In the genomic region with DNA sequence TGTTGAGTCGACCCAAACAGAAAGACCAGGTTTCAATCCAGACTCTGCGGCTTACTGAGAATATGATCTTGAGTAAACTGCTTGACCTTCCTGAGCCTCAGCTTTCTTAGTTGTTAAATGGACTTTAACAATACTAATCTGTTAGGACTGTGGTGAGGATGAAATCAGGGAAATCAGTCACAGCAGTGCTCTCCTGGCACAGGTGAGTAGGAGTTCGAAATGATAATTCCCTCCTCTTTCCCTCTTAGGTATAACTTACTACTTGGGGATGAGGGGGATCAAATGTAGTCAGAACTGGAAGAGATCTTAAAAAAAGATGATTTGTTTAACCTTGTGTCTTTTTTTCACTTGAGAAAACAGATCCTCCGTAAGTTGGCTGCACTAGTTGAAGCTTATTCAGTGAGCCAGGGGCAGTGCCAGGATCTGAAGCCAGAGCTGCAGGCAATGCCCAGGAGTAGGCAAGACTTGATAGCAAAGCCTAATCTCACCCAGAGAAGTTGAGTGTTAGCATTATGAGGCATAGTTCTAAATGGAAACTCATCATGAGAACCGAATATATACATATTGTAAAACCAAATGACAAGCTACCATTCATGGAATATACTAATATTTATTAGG, we compare ENCODE assay signal across 13 cellular contexts. TPM values are rescaled to one million over a fixed set of nuclear protein-coding genes. Genes with fewer than 3 reads are reported as not detected.
DNase-seq lines count a peak whose midpoint lies in the region; ATAC-seq and TF ChIP-seq lines count a peak whose summit lies in the region.
"Had no signal": no experiment of that assay in that cellular context is flagged by ENCODE, and none has a peak within 500 bp of the region (broad histone marks: within the 10 kb centered on the region; RNA-seq: fewer than 3 reads in every experiment).

No MANE protein-coding gene starts in this region.

- H3K4me2 ChIP-seq in parathyroid adenoma (ENCODE audit: low read length) = peak overlapping the region; percentile 87

- TF ChIP-seq CTCF in cardiac muscle cell (IDR thresholded peaks at IDR 0.05; ENCODE audit: low read depth, low read length) (no peak), heart right ventricle (IDR thresholded peaks at IDR 0.05) (no peak), parathyroid adenoma (IDR thresholded peaks at IDR 0.05) (no peak)

- H3K36me3 ChIP-seq in cardiac muscle cell = peaks cover 1% of the 10 kb centered on the region
- peaks cover 0 to 28% (median 0%) of the 10 kb centered on the region in 9 donors for H3K36me3 ChIP-seq in heart right ventricle
- no peaks in the 10 kb centered on the region for H3K36me3 ChIP-seq in parathyroid adenoma (ENCODE audit: control insufficient read depth, insufficient read depth, low read length)
- H3K36me3 ChIP-seq: adrenal gland had no signal

- no peaks in the 10 kb centered on the region for H3K79me2 ChIP-seq in parathyroid adenoma

- H3K9me3 ChIP-seq in cardiac muscle cell (ENCODE audit: low read depth) (no peaks in the 10 kb centered on the region), heart right ventricle (no peaks in the 10 kb centered on the region), parathyroid adenoma (ENCODE audit: control insufficient read depth, low read length) (no peaks in the 10 kb centered on the region)
- H3K9me3 ChIP-seq: adrenal gland had no signal

- DNase-seq in cardiac muscle cell (ENCODE audit: low read depth in 1 of 2, low spot score in 1 of 2) = no peak
- no peak for DNase-seq in cardiac septum (ENCODE audit: low spot score)
- DNase-seq in heart right ventricle = peak in 1 of 2 donors; percentile 15
- DNase-seq in NCI-H2107 treated with DMSO at 0.1 percent for 48 hours (lab: John Stamatoyannopoulos, UW; ENCODE audit: unreplicated experiment) = no peak
- no peak for DNase-seq in NCI-H526 (lab: John Stamatoyannopoulos, UW)
- DNase-seq: islet precursor cell, NCI-H187, retina, T-helper 2 cell had no signal

- H2AFZ ChIP-seq in parathyroid adenoma = no peak overlapping the region

- ATAC-seq in heart right ventricle (no peak), GM19035 (IDR thresholded peaks at IDR 0.05; ENCODE audit: unreplicated experiment) (no peak), GM21786 (IDR thresholded peaks at IDR 0.05; ENCODE audit: unreplicated experiment) (no peak)

- H3K4me1 ChIP-seq in cardiac muscle cell (ENCODE audit: low read depth) = no peaks in the 10 kb centered on the region
- H3K4me1 ChIP-seq in heart right ventricle = peaks cover 4 to 39% (median 18%) of the 10 kb centered on the region in 9 donors
- H3K4me1 ChIP-seq in parathyroid adenoma = peaks cover 3% of the 10 kb centered on the region

- intact Hi-C loops in cardiac septum (cut with DNase I) = no loop called here
- intact Hi-C loops in heart right ventricle (cut with DNase I) = loop anchor here in 3 of 10 donors (10.0 kb wide), 3 partner anchors 50 to 150 kb away; no protein-coding TSS in a partner anchor

- 69 to 73% methylated on average over 5 of the region's 5 CpGs for WGBS in heart right ventricle, 2 donors

- H3K27ac ChIP-seq in cardiac muscle cell (no peak overlapping the region), heart right ventricle (peak overlapping the region in 4 of 10 donors; percentile 87 to 98 (median 97)), parathyroid adenoma (no peak overlapping the region)

- peak overlapping the region; percentile 63 for H3K4me3 ChIP-seq in cardiac muscle cell
- peak overlapping the region in 9 of 10 donors; percentile 71 to 95 (median 83) for H3K4me3 ChIP-seq in heart right ventricle
- no peak overlapping the region for H3K4me3 ChIP-seq in parathyroid adenoma (ENCODE audit: low read depth, low read length)

- H3K9ac ChIP-seq in parathyroid adenoma = no peak overlapping the region

- H3K27me3 ChIP-seq in cardiac muscle cell (peaks cover 20% of the 10 kb centered on the region), heart right ventricle (peaks cover 0 to 41% (median 0%) of the 10 kb centered on the region in 7 donors), parathyroid adenoma (ENCODE audit: control insufficient read depth, insufficient read depth, low read length) (no peaks in the 10 kb centered on the region)
- H3K27me3 ChIP-seq: adrenal gland had no signal

RNA-seq across cellular contexts. Expression of a gene that starts 1.8 kb away (rescaled TPM):
- total RNA-seq in cardiac muscle cell = 16.8 and 24.7 TPM in 2 replicates
- 15.3 and 16.8 TPM in 2 replicates for polyA plus RNA-seq in cardiac muscle cell
- total RNA-seq in cardiac septum = 6.3 TPM
- total RNA-seq in heart right ventricle = 1 to 10 TPM; 2.8 to 6.0 (median 4.6) TPM
- 1 to 10 TPM in 1 of 2 donors, under 1 TPM in 1; 0.83 to 3.5 TPM for polyA plus RNA-seq in heart right ventricle
